1 cellular context compared by ENCODE assay signal in the genomic region with DNA sequence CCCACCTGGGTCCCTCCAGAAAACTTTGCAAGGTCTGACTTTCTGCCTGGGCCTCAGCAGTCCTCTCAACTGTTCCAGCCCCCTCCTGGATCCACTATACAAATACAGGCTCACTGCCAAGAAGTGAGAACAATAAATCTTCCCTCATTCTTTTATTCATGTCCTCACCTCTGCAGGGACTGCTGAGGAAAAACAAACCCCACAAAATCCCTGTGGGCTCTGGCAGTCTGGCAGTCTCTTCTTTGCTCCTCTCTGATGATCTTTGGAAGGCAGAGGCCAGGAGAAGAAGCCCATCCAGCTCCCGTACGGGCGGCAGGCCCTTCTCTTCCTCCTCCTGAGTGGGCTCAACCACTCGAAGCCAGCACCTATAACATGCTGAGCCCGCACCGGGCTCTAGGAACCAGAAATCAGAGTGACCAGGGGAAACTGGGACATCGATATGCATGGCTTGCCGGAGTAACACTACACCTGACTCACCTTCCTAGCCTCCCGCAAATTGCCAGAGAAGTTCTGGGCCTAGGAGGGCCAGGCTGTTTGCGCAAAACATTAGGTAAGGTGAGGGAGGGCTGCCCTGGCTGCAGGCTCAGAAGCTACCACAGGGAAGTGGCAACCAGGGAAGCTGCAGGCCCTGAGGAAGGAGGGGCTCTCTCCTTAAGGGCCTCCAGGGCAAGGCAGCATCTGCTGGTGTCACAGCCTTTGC.
TF ChIP-seq lines count a peak whose summit lies in the region.

No MANE protein-coding gene starts in this region.

TF ChIP-seq in HEK293, 187 proteins besides CTCF, POLR2A, EP300 and RAD21 (continued from another document):
- no peak for TF ChIP-seq ZNF292 (tag by site-specific recombination; IDR thresholded peaks at IDR 0.05; ENCODE audit: borderline replicate concordance, low read depth)
- peak; percentile 63 for TF ChIP-seq ZNF629 (tag by site-specific recombination; IDR thresholded peaks at IDR 0.05)
- TF ChIP-seq ZNF571 (tag by site-specific recombination; IDR thresholded peaks at IDR 0.05) = no peak
- TF ChIP-seq ZNF223 (tag by site-specific recombination; IDR thresholded peaks at IDR 0.05) = 0 out of 2 replicates have a peak, but pooled peaks have one; percentile 23
- TF ChIP-seq ZNF211 (tag by site-specific recombination; IDR thresholded peaks at IDR 0.05; ENCODE audit: low read depth) = no peak
- no peak for TF ChIP-seq ZNF549 (tag by site-specific recombination; IDR thresholded peaks at IDR 0.05)
- TF ChIP-seq SP3 (tag by site-specific recombination; IDR thresholded peaks at IDR 0.05) = no peak
- peak; percentile 94 for TF ChIP-seq ZNF843 (tag by site-specific recombination; IDR thresholded peaks at IDR 0.05)
- no peak for TF ChIP-seq ZNF175 (tag by site-specific recombination; IDR thresholded peaks at IDR 0.05)
- no peak for TF ChIP-seq ZNF501 (tag by site-specific recombination; IDR thresholded peaks at IDR 0.05)
- TF ChIP-seq, protein P1, sequence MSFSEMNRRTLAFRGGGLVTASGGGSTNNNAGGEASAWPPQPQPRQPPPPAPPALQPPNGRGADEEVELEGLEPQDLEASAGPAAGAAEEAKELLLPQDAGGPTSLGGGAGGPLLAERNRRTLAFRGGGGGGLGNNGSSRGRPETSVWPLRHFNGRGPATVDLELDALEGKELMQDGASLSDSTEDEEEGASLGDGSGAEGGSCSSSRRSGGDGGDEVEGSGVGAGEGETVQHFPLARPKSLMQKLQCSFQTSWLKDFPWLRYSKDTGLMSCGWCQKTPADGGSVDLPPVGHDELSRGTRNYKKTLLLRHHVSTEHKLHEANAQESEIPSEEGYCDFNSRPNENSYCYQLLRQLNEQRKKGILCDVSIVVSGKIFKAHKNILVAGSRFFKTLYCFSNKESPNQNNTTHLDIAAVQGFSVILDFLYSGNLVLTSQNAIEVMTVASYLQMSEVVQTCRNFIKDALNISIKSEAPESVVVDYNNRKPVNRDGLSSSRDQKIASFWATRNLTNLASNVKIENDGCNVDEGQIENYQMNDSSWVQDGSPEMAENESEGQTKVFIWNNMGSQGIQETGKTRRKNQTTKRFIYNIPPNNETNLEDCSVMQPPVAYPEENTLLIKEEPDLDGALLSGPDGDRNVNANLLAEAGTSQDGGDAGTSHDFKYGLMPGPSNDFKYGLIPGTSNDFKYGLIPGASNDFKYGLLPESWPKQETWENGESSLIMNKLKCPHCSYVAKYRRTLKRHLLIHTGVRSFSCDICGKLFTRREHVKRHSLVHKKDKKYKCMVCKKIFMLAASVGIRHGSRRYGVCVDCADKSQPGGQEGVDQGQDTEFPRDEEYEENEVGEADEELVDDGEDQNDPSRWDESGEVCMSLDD (tag by site-specific recombination; IDR thresholded peaks at IDR 0.05) = no peak
- TF ChIP-seq ZFP37 (tag by site-specific recombination; IDR thresholded peaks at IDR 0.05) = no peak
- TF ChIP-seq BCL11A (tag by site-specific recombination; IDR thresholded peaks at IDR 0.05; ENCODE audit: low read depth) = no peak
- TF ChIP-seq, protein P2, sequence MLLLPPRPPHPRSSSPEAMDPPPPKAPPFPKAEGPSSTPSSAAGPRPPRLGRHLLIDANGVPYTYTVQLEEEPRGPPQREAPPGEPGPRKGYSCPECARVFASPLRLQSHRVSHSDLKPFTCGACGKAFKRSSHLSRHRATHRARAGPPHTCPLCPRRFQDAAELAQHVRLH (tag by site-specific recombination; IDR thresholded peaks at IDR 0.05) = 0 out of 2 replicates have a peak, but pooled peaks have one; percentile 27
- TF ChIP-seq, protein P3, sequence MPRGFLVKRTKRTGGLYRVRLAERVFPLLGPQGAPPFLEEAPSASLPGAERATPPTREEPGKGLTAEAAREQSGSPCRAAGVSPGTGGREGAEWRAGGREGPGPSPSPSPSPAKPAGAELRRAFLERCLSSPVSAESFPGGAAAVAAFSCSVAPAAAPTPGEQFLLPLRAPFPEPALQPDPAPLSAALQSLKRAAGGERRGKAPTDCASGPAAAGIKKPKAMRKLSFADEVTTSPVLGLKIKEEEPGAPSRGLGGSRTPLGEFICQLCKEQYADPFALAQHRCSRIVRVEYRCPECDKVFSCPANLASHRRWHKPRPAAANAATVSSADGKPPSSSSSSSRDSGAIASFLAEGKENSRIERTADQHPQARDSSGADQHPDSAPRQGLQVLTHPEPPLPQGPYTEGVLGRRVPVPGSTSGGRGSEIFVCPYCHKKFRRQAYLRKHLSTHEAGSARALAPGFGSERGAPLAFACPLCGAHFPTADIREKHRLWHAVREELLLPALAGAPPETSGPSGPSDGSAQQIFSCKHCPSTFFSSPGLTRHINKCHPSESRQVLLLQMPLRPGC (tag by site-specific recombination; IDR thresholded peaks at IDR 0.05) = no peak
- TF ChIP-seq ZFP69B (tag by site-specific recombination; IDR thresholded peaks at IDR 0.05) = no peak
- TF ChIP-seq ZBTB48 (tag by site-specific recombination; IDR thresholded peaks at IDR 0.05) = no peak
